In the genomic region with DNA sequence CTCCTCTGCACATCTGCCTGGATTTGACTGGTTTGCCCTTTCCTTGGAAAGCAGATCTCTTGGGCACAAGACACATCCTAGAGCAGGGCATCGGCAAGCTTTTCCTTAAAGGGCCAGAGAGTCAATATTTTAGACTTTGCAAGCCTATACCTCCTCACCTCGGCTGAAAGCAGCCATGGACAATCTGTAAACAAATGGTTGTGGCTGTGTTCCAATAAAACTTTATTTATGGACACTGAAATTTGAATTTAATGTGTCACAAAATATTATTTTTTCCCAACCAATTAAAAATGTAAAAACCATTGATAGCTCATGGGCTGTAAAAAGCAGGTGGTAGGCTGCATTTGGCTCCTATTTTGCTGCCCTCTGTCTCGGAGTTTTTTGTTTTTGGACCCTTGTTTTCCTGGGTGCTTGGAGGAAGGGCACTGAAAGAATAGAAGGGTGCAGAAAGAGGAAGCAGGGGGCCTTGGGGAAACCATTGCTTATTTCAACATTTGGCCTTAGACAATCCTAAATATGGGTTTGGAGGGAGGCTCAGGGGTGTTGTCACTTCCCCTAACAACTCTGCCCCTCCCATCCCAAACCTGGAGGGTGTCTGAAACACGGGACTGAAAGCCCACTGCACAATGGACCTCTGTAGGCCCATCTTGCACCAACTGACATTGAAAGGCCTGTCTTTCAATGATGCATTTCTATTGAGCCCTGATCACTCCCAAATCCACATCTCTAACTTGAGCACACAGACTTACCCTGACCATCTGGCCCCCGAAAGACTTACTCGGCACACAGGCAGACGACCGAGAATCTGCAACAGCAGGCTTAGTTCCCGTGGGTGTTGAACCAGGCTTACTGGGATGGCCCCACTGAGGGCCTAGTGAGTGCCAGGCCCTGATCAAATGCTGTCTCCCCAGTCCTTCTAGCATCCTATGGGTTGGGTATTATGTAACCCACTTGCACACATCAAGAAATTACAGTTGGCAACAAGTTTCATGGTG, we compare ENCODE assay signal across 15 cellular contexts. TPM values are rescaled to one million over a fixed set of nuclear protein-coding genes. Genes with fewer than 3 reads are reported as not detected.
DNase-seq lines count a peak whose midpoint lies in the region; ATAC-seq and TF ChIP-seq lines count a peak whose summit lies in the region.
"Had no signal": no experiment of that assay in that cellular context is flagged by ENCODE, and none has a peak within 500 bp of the region (broad histone marks: within the 10 kb centered on the region; RNA-seq: fewer than 3 reads in every experiment).

No MANE protein-coding gene starts in this region.

- no peaks in the 10 kb centered on the region for H3K9me3 Mint-ChIP-seq in activated CD4-positive, alpha-beta T cell treated with anti-CD3 and anti-CD28 coated beads, Interleukin-2, amount 10 ng/mL, durations not matched to agents 7 days and 5 days
- H3K9me3 Mint-ChIP-seq in activated naive CD8-positive, alpha-beta T cell treated with anti-CD3 and anti-CD28 coated beads, Interleukin-2, amount 50 U/mL, for 24 hours = no peaks in the 10 kb centered on the region
- H3K9me3 Mint-ChIP-seq in stimulated activated effector memory CD8-positive, alpha-beta T cell treated with anti-CD3 and anti-CD28 coated beads, Interleukin-12 subunit alpha, Interleukin-12 subunit beta, amount 100 ng/mL, for 72 hours = no peaks in the 10 kb centered on the region
- no peaks in the 10 kb centered on the region for H3K9me3 Mint-ChIP-seq in progenitor cell of endocrine pancreas (ENCODE audit: low read depth)
- H3K9me3 Mint-ChIP-seq: activated naive CD4-positive, alpha-beta T cell treated with anti-CD3 and anti-CD28 coated beads, Interleukin-2, amount 50 U/mL, for 72 hours; T-helper 2 cell treated with Interferon-gamma antibody and Interleukin-4, amounts not matched to agents 5 μg/mL and 100 μg/mL, for 36 hours had no signal

- no peak for TF ChIP-seq CTCF in progenitor cell of endocrine pancreas (IDR thresholded peaks at IDR 0.05; ENCODE audit: unreplicated experiment)

- ATAC-seq in activated naive CD8-positive, alpha-beta T cell treated with anti-CD3 and anti-CD28 coated beads, Interleukin-2, amount 50 U/mL, for 24 hours = no peak
- ATAC-seq in stimulated activated effector memory CD8-positive, alpha-beta T cell treated with anti-CD3 and anti-CD28 coated beads, Interleukin-12 subunit alpha, Interleukin-12 subunit beta, amount 100 ng/mL, for 72 hours = no peak
- ATAC-seq: activated naive CD4-positive, alpha-beta T cell treated with anti-CD3 and anti-CD28 coated beads, Interleukin-2, amount 50 U/mL, for 72 hours had no signal

- in situ Hi-C loops in G401 (cut with HindIII; ENCODE audit: low sequenced_read_pairs) = no loop called here

- POLR2A ChIA-PET in activated CD4-positive, alpha-beta T cell treated with anti-CD3 and anti-CD28 coated beads, Interleukin-2, amount 10 ng/mL, durations not matched to agents 7 days and 5 days (lab: Charles Lee) = no interaction called here

- H3K36me3 Mint-ChIP-seq in activated CD4-positive, alpha-beta T cell treated with anti-CD3 and anti-CD28 coated beads, Interleukin-2, amount 10 ng/mL, durations not matched to agents 7 days and 5 days (ENCODE audit: low read depth) = peaks cover 14% of the 10 kb centered on the region
- H3K36me3 Mint-ChIP-seq in activated naive CD8-positive, alpha-beta T cell treated with anti-CD3 and anti-CD28 coated beads, Interleukin-2, amount 50 U/mL, for 24 hours (ENCODE audit: low read depth) = peaks cover 9% of the 10 kb centered on the region
- H3K36me3 Mint-ChIP-seq in stimulated activated effector memory CD8-positive, alpha-beta T cell treated with anti-CD3 and anti-CD28 coated beads, Interleukin-12 subunit alpha, Interleukin-12 subunit beta, amount 100 ng/mL, for 72 hours = peaks cover 36% of the 10 kb centered on the region
- peaks cover 7% of the 10 kb centered on the region for H3K36me3 Mint-ChIP-seq in progenitor cell of endocrine pancreas (ENCODE audit: insufficient read depth)
- H3K36me3 Mint-ChIP-seq: activated naive CD4-positive, alpha-beta T cell treated with anti-CD3 and anti-CD28 coated beads, Interleukin-2, amount 50 U/mL, for 72 hours had no signal

- CTCF ChIA-PET in activated CD4-positive, alpha-beta T cell treated with anti-CD3 and anti-CD28 coated beads, Interleukin-2, amount 10 ng/mL, durations not matched to agents 7 days and 5 days (lab: Charles Lee) = interaction anchor here (1.2 kb wide), 1 partner anchor 12 kb away, joined by 3 read pairs; no protein-coding TSS in a partner anchor

- no peak overlapping the region for H3K4me3 Mint-ChIP-seq in activated CD4-positive, alpha-beta T cell treated with anti-CD3 and anti-CD28 coated beads, Interleukin-2, amount 10 ng/mL, durations not matched to agents 7 days and 5 days
- H3K4me3 Mint-ChIP-seq in activated naive CD8-positive, alpha-beta T cell treated with anti-CD3 and anti-CD28 coated beads, Interleukin-2, amount 50 U/mL, for 24 hours = no peak overlapping the region
- H3K4me3 Mint-ChIP-seq in stimulated activated effector memory CD8-positive, alpha-beta T cell treated with anti-CD3 and anti-CD28 coated beads, Interleukin-12 subunit alpha, Interleukin-12 subunit beta, amount 100 ng/mL, for 72 hours = no peak overlapping the region
- H3K4me3 Mint-ChIP-seq in progenitor cell of endocrine pancreas (ENCODE audit: low read depth) = no peak overlapping the region
- H3K4me3 Mint-ChIP-seq: T-helper 2 cell treated with Interferon-gamma antibody and Interleukin-4, amounts not matched to agents 5 μg/mL and 100 μg/mL, for 36 hours had no signal

- DNase-seq in activated CD4-positive, alpha-beta T cell treated with anti-CD3 and anti-CD28 coated beads, Interleukin-2, amount 10 ng/mL, durations not matched to agents 7 days and 5 days = no peak
- DNase-seq in activated CD4-positive, alpha-beta T cell treated with anti-CD3 and anti-CD28 coated beads for 48 hours = no peak
- peak; percentile 58 for DNase-seq in NCI-H524 treated with DMSO at 0.1 percent for 48 hours (lab: John Stamatoyannopoulos, UW)
- no peak for DNase-seq in activated naive CD8-positive, alpha-beta T cell treated with anti-CD3 and anti-CD28 coated beads, Interleukin-2, amount 50 U/mL, for 24 hours
- DNase-seq in stimulated activated effector memory CD8-positive, alpha-beta T cell treated with anti-CD3 and anti-CD28 coated beads, Interleukin-12 subunit alpha, Interleukin-12 subunit beta, amount 100 ng/mL, for 72 hours (ENCODE audit: low spot score in 2 of 2) = no peak
- no peak for DNase-seq in progenitor cell of endocrine pancreas (ENCODE audit: low spot score, unreplicated experiment)
- no peak for DNase-seq in HPDE6-E6E7 (ENCODE audit: extremely low spot score)
- DNase-seq in G401 (ENCODE audit: low spot score) = no peak
- DNase-seq: heart left ventricle; left cardiac atrium; NCI-H187 treated with DMSO at 0.1 percent for 48 hours; NK-92 treated with Interleukin-12 subunit alpha and Interleukin-12 subunit beta, amount 100 ng/mL, for 24 hours; trophoblast cell had no signal

- peak overlapping the region; percentile 31 for H3K27ac Mint-ChIP-seq in activated CD4-positive, alpha-beta T cell treated with anti-CD3 and anti-CD28 coated beads, Interleukin-2, amount 10 ng/mL, durations not matched to agents 7 days and 5 days
- H3K27ac Mint-ChIP-seq in activated naive CD8-positive, alpha-beta T cell treated with anti-CD3 and anti-CD28 coated beads, Interleukin-2, amount 50 U/mL, for 24 hours = peak overlapping the region; percentile 62
- H3K27ac Mint-ChIP-seq in stimulated activated effector memory CD8-positive, alpha-beta T cell treated with anti-CD3 and anti-CD28 coated beads, Interleukin-12 subunit alpha, Interleukin-12 subunit beta, amount 100 ng/mL, for 72 hours = peak overlapping the region; percentile 43
- H3K27ac Mint-ChIP-seq in progenitor cell of endocrine pancreas = no peak overlapping the region
- H3K27ac Mint-ChIP-seq: activated naive CD4-positive, alpha-beta T cell treated with anti-CD3 and anti-CD28 coated beads, Interleukin-2, amount 50 U/mL, for 72 hours; T-helper 2 cell treated with Interferon-gamma antibody and Interleukin-4, amounts not matched to agents 5 μg/mL and 100 μg/mL, for 36 hours had no signal

- peaks cover 26% of the 10 kb centered on the region for H3K4me1 Mint-ChIP-seq in activated CD4-positive, alpha-beta T cell treated with anti-CD3 and anti-CD28 coated beads, Interleukin-2, amount 10 ng/mL, durations not matched to agents 7 days and 5 days
- H3K4me1 Mint-ChIP-seq in activated naive CD8-positive, alpha-beta T cell treated with anti-CD3 and anti-CD28 coated beads, Interleukin-2, amount 50 U/mL, for 24 hours = peaks cover 30% of the 10 kb centered on the region
- peaks cover 17% of the 10 kb centered on the region for H3K4me1 Mint-ChIP-seq in stimulated activated effector memory CD8-positive, alpha-beta T cell treated with anti-CD3 and anti-CD28 coated beads, Interleukin-12 subunit alpha, Interleukin-12 subunit beta, amount 100 ng/mL, for 72 hours
- peaks cover 11% of the 10 kb centered on the region for H3K4me1 Mint-ChIP-seq in progenitor cell of endocrine pancreas (ENCODE audit: low read depth)

- no peaks in the 10 kb centered on the region for H3K27me3 Mint-ChIP-seq in activated CD4-positive, alpha-beta T cell treated with anti-CD3 and anti-CD28 coated beads, Interleukin-2, amount 10 ng/mL, durations not matched to agents 7 days and 5 days
- no peaks in the 10 kb centered on the region for H3K27me3 Mint-ChIP-seq in activated naive CD8-positive, alpha-beta T cell treated with anti-CD3 and anti-CD28 coated beads, Interleukin-2, amount 50 U/mL, for 24 hours
- no peaks in the 10 kb centered on the region for H3K27me3 Mint-ChIP-seq in progenitor cell of endocrine pancreas

RNA-seq across cellular contexts. Expression of a gene that starts 7.1 kb away (rescaled TPM):
- total RNA-seq in activated CD4-positive, alpha-beta T cell treated with anti-CD3 and anti-CD28 coated beads, Interleukin-2, amount 10 ng/mL, durations not matched to agents 7 days and 5 days = 100 to 1,000 TPM; 210 to 228 TPM
- total RNA-seq in progenitor cell of endocrine pancreas = 213 and 222 TPM in 2 replicates
- total RNA-seq in G401 (2014; rRNA removed; shearing (Covaris generic)) = 22.5 and 32.4 TPM in 2 replicates
